1 cellular context compared by ENCODE assay signal in genomic region chr6:28809947-28810654, GRCh38.
TF ChIP-seq lines count a peak whose summit lies in the region.

No MANE protein-coding gene starts in this region.

TF ChIP-seq in K562, 482 proteins besides CTCF, POLR2A, EP300 and RAD21 (continued from another document and continues in another):
- no peak for TF ChIP-seq ZBTB9 (CRISPR knock-in tag; IDR thresholded peaks at IDR 0.05)
- no peak for TF ChIP-seq MAFF (IDR thresholded peaks at IDR 0.05; ENCODE audit: low read length)
- TF ChIP-seq SIN3A (IDR thresholded peaks at IDR 0.05; ENCODE audit: borderline replicate concordance in 2 of 2, control insufficient read depth in 1 of 2, low read depth in 2 of 2, low read length in 2 of 2): peak; percentile 18 to 79; a peak in 2 of 4 replicates
- TF ChIP-seq, protein P1, sequence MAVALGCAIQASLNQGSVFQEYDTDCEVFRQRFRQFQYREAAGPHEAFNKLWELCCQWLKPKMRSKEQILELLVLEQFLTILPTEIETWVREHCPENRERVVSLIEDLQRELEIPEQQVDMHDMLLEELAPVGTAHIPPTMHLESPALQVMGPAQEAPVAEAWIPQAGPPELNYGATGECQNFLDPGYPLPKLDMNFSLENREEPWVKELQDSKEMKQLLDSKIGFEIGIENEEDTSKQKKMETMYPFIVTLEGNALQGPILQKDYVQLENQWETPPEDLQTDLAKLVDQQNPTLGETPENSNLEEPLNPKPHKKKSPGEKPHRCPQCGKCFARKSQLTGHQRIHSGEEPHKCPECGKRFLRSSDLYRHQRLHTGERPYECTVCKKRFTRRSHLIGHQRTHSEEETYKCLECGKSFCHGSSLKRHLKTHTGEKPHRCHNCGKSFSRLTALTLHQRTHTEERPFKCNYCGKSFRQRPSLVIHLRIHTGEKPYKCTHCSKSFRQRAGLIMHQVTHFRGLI (CRISPR knock-in tag; IDR thresholded peaks at IDR 0.05): no peak
- no peak for TF ChIP-seq POLR2AphosphoS5 (IDR thresholded peaks at IDR 0.05; ENCODE audit: control insufficient read depth, insufficient read depth, low read depth, low read length)
- TF ChIP-seq NBN (IDR thresholded peaks at IDR 0.05; ENCODE audit: low read depth): peak; percentile 87
- 0 out of 2 replicates have a peak, but pooled peaks have one; percentile 1 for TF ChIP-seq MEF2A (IDR thresholded peaks at IDR 0.05; ENCODE audit: control insufficient read depth, low read depth, low read length)
- TF ChIP-seq SMAD3 (CRISPR knock-in tag; conservative IDR thresholded peaks at IDR 0.05): no peak
- peak; percentile 100 for TF ChIP-seq HNRNPLL (IDR thresholded peaks at IDR 0.05; ENCODE audit: low read depth, low read length, poor library complexity, severe bottlenecking)
- no peak for TF ChIP-seq ZNF124 (CRISPR knock-in tag; IDR thresholded peaks at IDR 0.05)
- 0 out of 2 replicates have a peak, but pooled peaks have one; percentile 80 for TF ChIP-seq SREBF2 (CRISPR knock-in tag; IDR thresholded peaks at IDR 0.05)
- TF ChIP-seq, protein P2, sequence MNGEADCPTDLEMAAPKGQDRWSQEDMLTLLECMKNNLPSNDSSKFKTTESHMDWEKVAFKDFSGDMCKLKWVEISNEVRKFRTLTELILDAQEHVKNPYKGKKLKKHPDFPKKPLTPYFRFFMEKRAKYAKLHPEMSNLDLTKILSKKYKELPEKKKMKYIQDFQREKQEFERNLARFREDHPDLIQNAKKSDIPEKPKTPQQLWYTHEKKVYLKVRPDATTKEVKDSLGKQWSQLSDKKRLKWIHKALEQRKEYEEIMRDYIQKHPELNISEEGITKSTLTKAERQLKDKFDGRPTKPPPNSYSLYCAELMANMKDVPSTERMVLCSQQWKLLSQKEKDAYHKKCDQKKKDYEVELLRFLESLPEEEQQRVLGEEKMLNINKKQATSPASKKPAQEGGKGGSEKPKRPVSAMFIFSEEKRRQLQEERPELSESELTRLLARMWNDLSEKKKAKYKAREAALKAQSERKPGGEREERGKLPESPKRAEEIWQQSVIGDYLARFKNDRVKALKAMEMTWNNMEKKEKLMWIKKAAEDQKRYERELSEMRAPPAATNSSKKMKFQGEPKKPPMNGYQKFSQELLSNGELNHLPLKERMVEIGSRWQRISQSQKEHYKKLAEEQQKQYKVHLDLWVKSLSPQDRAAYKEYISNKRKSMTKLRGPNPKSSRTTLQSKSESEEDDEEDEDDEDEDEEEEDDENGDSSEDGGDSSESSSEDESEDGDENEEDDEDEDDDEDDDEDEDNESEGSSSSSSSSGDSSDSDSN (IDR thresholded peaks at IDR 0.05; ENCODE audit: borderline replicate concordance in 1 of 2, low read depth in 2 of 2, low read length in 2 of 2): peak in 1 of 2 experiments; percentile 37; a peak in 1 of 4 replicates
- TF ChIP-seq HDAC8 (tag; IDR thresholded peaks at IDR 0.05): no peak
- TF ChIP-seq TRIM28 (IDR thresholded peaks at IDR 0.05): no peak
- no peak for TF ChIP-seq KAT2B (IDR thresholded peaks at IDR 0.05; ENCODE audit: low read depth, low read length)
- TF ChIP-seq CAMTA2 (CRISPR knock-in tag; conservative IDR thresholded peaks at IDR 0.05): no peak
- 0 out of 2 replicates have a peak, but pooled peaks have one; percentile 2 for TF ChIP-seq ETV1 (tag; conservative IDR thresholded peaks at IDR 0.05; ENCODE audit: low read depth)
- TF ChIP-seq TCF7L2 (IDR thresholded peaks at IDR 0.05; ENCODE audit: low read depth, low read length): no peak
- no peak for TF ChIP-seq STAT5A (IDR thresholded peaks at IDR 0.05; ENCODE audit: borderline replicate concordance, low read length)
- TF ChIP-seq, protein P3, sequence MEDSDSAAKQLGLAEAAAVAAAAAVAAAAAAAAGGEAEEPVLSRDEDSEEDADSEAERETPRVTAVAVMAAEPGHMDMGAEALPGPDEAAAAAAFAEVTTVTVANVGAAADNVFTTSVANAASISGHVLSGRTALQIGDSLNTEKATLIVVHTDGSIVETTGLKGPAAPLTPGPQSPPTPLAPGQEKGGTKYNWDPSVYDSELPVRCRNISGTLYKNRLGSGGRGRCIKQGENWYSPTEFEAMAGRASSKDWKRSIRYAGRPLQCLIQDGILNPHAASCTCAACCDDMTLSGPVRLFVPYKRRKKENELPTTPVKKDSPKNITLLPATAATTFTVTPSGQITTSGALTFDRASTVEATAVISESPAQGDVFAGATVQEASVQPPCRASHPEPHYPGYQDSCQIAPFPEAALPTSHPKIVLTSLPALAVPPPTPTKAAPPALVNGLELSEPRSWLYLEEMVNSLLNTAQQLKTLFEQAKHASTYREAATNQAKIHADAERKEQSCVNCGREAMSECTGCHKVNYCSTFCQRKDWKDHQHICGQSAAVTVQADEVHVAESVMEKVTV (CRISPR knock-in tag; IDR thresholded peaks at IDR 0.05): no peak
- no peak for TF ChIP-seq E4F1 (CRISPR knock-in tag; IDR thresholded peaks at IDR 0.05; ENCODE audit: borderline replicate concordance)
- TF ChIP-seq TFAP4 (CRISPR knock-in tag; IDR thresholded peaks at IDR 0.05; ENCODE audit: borderline replicate concordance): peak; percentile 82
- TF ChIP-seq ARID1B (IDR thresholded peaks at IDR 0.05): peak; percentile 19; the same call in 1 of the 2 replicates
- no peak for TF ChIP-seq BCL6 (CRISPR knock-in tag; IDR thresholded peaks at IDR 0.05)
- peak in 1 of 2 experiments; percentile 69; a peak in 2 of 4 replicates for TF ChIP-seq RCOR1 (IDR thresholded peaks at IDR 0.05; ENCODE audit: borderline replicate concordance in 1 of 2, low read depth in 2 of 2, low read length in 2 of 2)
- no peak for TF ChIP-seq RFX1 (IDR thresholded peaks at IDR 0.05)
- TF ChIP-seq TGIF2 (CRISPR knock-in tag; IDR thresholded peaks at IDR 0.05): no peak
- TF ChIP-seq, protein P4, sequence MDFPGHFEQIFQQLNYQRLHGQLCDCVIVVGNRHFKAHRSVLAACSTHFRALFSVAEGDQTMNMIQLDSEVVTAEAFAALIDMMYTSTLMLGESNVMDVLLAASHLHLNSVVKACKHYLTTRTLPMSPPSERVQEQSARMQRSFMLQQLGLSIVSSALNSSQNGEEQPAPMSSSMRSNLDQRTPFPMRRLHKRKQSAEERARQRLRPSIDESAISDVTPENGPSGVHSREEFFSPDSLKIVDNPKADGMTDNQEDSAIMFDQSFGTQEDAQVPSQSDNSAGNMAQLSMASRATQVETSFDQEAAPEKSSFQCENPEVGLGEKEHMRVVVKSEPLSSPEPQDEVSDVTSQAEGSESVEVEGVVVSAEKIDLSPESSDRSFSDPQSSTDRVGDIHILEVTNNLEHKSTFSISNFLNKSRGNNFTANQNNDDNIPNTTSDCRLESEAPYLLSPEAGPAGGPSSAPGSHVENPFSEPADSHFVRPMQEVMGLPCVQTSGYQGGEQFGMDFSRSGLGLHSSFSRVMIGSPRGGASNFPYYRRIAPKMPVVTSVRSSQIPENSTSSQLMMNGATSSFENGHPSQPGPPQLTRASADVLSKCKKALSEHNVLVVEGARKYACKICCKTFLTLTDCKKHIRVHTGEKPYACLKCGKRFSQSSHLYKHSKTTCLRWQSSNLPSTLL (IDR thresholded peaks at IDR 0.05): no peak
- TF ChIP-seq, protein P5, sequence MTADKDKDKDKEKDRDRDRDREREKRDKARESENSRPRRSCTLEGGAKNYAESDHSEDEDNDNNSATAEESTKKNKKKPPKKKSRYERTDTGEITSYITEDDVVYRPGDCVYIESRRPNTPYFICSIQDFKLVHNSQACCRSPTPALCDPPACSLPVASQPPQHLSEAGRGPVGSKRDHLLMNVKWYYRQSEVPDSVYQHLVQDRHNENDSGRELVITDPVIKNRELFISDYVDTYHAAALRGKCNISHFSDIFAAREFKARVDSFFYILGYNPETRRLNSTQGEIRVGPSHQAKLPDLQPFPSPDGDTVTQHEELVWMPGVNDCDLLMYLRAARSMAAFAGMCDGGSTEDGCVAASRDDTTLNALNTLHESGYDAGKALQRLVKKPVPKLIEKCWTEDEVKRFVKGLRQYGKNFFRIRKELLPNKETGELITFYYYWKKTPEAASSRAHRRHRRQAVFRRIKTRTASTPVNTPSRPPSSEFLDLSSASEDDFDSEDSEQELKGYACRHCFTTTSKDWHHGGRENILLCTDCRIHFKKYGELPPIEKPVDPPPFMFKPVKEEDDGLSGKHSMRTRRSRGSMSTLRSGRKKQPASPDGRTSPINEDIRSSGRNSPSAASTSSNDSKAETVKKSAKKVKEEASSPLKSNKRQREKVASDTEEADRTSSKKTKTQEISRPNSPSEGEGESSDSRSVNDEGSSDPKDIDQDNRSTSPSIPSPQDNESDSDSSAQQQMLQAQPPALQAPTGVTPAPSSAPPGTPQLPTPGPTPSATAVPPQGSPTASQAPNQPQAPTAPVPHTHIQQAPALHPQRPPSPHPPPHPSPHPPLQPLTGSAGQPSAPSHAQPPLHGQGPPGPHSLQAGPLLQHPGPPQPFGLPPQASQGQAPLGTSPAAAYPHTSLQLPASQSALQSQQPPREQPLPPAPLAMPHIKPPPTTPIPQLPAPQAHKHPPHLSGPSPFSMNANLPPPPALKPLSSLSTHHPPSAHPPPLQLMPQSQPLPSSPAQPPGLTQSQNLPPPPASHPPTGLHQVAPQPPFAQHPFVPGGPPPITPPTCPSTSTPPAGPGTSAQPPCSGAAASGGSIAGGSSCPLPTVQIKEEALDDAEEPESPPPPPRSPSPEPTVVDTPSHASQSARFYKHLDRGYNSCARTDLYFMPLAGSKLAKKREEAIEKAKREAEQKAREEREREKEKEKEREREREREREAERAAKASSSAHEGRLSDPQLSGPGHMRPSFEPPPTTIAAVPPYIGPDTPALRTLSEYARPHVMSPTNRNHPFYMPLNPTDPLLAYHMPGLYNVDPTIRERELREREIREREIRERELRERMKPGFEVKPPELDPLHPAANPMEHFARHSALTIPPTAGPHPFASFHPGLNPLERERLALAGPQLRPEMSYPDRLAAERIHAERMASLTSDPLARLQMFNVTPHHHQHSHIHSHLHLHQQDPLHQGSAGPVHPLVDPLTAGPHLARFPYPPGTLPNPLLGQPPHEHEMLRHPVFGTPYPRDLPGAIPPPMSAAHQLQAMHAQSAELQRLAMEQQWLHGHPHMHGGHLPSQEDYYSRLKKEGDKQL (CRISPR knock-in tag; IDR thresholded peaks at IDR 0.05; ENCODE audit: borderline replicate concordance): no peak
- TF ChIP-seq, protein P6, sequence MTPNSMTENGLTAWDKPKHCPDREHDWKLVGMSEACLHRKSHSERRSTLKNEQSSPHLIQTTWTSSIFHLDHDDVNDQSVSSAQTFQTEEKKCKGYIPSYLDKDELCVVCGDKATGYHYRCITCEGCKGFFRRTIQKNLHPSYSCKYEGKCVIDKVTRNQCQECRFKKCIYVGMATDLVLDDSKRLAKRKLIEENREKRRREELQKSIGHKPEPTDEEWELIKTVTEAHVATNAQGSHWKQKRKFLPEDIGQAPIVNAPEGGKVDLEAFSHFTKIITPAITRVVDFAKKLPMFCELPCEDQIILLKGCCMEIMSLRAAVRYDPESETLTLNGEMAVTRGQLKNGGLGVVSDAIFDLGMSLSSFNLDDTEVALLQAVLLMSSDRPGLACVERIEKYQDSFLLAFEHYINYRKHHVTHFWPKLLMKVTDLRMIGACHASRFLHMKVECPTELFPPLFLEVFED (CRISPR knock-in tag; conservative IDR thresholded peaks at IDR 0.05): 0 out of 2 replicates have a peak, but pooled peaks have one; percentile 19
- TF ChIP-seq, protein P7, sequence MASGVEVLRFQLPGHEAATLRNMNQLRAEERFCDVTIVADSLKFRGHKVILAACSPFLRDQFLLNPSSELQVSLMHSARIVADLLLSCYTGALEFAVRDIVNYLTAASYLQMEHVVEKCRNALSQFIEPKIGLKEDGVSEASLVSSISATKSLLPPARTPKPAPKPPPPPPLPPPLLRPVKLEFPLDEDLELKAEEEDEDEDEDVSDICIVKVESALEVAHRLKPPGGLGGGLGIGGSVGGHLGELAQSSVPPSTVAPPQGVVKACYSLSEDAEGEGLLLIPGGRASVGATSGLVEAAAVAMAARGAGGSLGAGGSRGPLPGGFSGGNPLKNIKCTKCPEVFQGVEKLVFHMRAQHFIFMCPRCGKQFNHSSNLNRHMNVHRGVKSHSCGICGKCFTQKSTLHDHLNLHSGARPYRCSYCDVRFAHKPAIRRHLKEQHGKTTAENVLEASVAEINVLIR (CRISPR knock-in tag; IDR thresholded peaks at IDR 0.05): no peak
- TF ChIP-seq DPF2 (IDR thresholded peaks at IDR 0.05): peak; percentile 35; the same call in 1 of the 2 replicates
- no peak for TF ChIP-seq ZNF175 (CRISPR knock-in tag; IDR thresholded peaks at IDR 0.05; ENCODE audit: low read depth)
- no peak for TF ChIP-seq PTTG1 (tag; IDR thresholded peaks at IDR 0.05; ENCODE audit: low read depth)
- no peak for TF ChIP-seq PHB2 (IDR thresholded peaks at IDR 0.05; ENCODE audit: low read depth)
